ENCODE assay signal across 1 cellular context in genomic region chr5:167783145-167783817, GRCh38.
TF ChIP-seq lines count a peak whose summit lies in the region.

No MANE protein-coding gene starts in this region.

TF ChIP-seq in H1, 55 proteins besides CTCF, POLR2A, EP300 and RAD21 (continued from another document):
- TF ChIP-seq YY1 (IDR thresholded peaks at IDR 0.05; ENCODE audit: low read depth, low read length) (no peak), RBBP5 (IDR thresholded peaks at IDR 0.05; ENCODE audit: borderline replicate concordance, low read depth, low read length) (no peak), CEBPB (IDR thresholded peaks at IDR 0.05; ENCODE audit: low read depth, low read length) (no peak), RXRA (IDR thresholded peaks at IDR 0.05; ENCODE audit: insufficient read depth, low read depth, low read length) (no peak), FOSL1 (IDR thresholded peaks at IDR 0.05; ENCODE audit: insufficient read depth, low read depth, low read length) (no peak), EGR1 (IDR thresholded peaks at IDR 0.05; ENCODE audit: borderline replicate concordance, low read depth, low read length) (no peak), ATF3 (IDR thresholded peaks at IDR 0.05; ENCODE audit: insufficient read depth, low read depth, low read length) (no peak), SP1 (IDR thresholded peaks at IDR 0.05; ENCODE audit: low read depth, low read length) (no peak), KDM4A (IDR thresholded peaks at IDR 0.05; ENCODE audit: low read depth, low read length, severe bottlenecking) (no peak), TAF1 (IDR thresholded peaks at IDR 0.05; ENCODE audit: low read depth, low read length) (no peak), SAP30 (IDR thresholded peaks at IDR 0.05; ENCODE audit: insufficient read depth, insufficient replicate concordance, low read length) (no peak), ZNF274 (IDR thresholded peaks at IDR 0.05; ENCODE audit: borderline replicate concordance, extremely low read depth, low read length) (no peak), SP4 (IDR thresholded peaks at IDR 0.05; ENCODE audit: low read length) (no peak), RNF2 (IDR thresholded peaks at IDR 0.05; ENCODE audit: borderline replicate concordance, low read depth, low read length, missing control alignments, poor library complexity, severe bottlenecking) (no peak), SP2 (IDR thresholded peaks at IDR 0.05; ENCODE audit: low read length) (no peak), POU5F1 (IDR thresholded peaks at IDR 0.05; ENCODE audit: low read depth, low read length) (no peak)
